In genomic region chr4:139609647-139610046, GRCh38 we compare ENCODE assay signal across 1 cellular context.
TF ChIP-seq lines count a peak whose summit lies in the region.

No MANE protein-coding gene starts in this region.

TF ChIP-seq in GM23338, 12 proteins besides CTCF, POLR2A, EP300 and RAD21 (continued from another document):
- TF ChIP-seq STAT1 (IDR thresholded peaks at IDR 0.05; ENCODE audit: unreplicated experiment), result no peak
- TF ChIP-seq REST (IDR thresholded peaks at IDR 0.05; ENCODE audit: unreplicated experiment), result no peak
